Comparison of ENCODE assay signal across 8 cellular contexts in genomic region chr2:130727286-130727924, GRCh38. TPM values are rescaled to one million over a fixed set of nuclear protein-coding genes. Genes with fewer than 3 reads are reported as not detected.
DNase-seq lines count a peak whose midpoint lies in the region; ATAC-seq and TF ChIP-seq lines count a peak whose summit lies in the region.

No MANE protein-coding gene starts in this region.

- H3K27ac ChIP-seq in colonic mucosa (peak overlapping the region; percentile 40), left lung (peak overlapping the region in 1 of 2 donors; percentile 5)

- H3K4me1 ChIP-seq in colonic mucosa = peaks cover 8% of the 10 kb centered on the region
- peaks cover 11 to 14% of the 10 kb centered on the region in 2 donors for H3K4me1 ChIP-seq in left lung

- no peaks in the 10 kb centered on the region for H3K27me3 ChIP-seq in colonic mucosa
- peaks cover 0 to 48% of the 10 kb centered on the region in 2 donors for H3K27me3 ChIP-seq in left lung

- H3K36me3 ChIP-seq in colonic mucosa = no peaks in the 10 kb centered on the region
- H3K36me3 ChIP-seq in left lung = no peaks in the 10 kb centered on the region

- H3K4me3 ChIP-seq in colonic mucosa (peak overlapping the region; percentile 33), left lung (peak overlapping the region; percentile 26 to 37)

- no peak for TF ChIP-seq CTCF in GM10266 (IDR thresholded peaks at IDR 0.05; ENCODE audit: control insufficient read depth, insufficient read depth, low read depth, missing control alignments)
- TF ChIP-seq CTCF in colonic mucosa (IDR thresholded peaks at IDR 0.05) = no peak
- TF ChIP-seq CTCF in left lung (IDR thresholded peaks at IDR 0.05) = no peak

- peak; percentile 85 for DNase-seq in GM10266 (ENCODE audit: extremely low spot score)
- DNase-seq in NCI-H1930 (lab: John Stamatoyannopoulos, UW) = peak; percentile 83 to 89
- peak; percentile 83 to 84 for DNase-seq in activated CD4-positive, alpha-beta T cell treated with anti-CD3 and anti-CD28 coated beads for 24 hours (ENCODE audit: low read depth in 2 of 2)
- peak; percentile 90 for DNase-seq in colonic mucosa
- peak; percentile 80 to 86 for DNase-seq in left lung
- DNase-seq in stimulated activated CD4-positive, alpha-beta T cell treated with anti-CD3 and anti-CD28 coated beads, Interleukin-2, amount 100 ng/mL, for 4 hours (ENCODE audit: low read depth) = peak; percentile 75
- DNase-seq in HuH-7 (ENCODE audit: low spot score) = no peak

- ATAC-seq in HG02623 (IDR thresholded peaks at IDR 0.05; ENCODE audit: unreplicated experiment) (peak; percentile 93), left lung (peak; percentile 98)

- intact Hi-C loops in colonic mucosa (cut with DNase I) = no loop called here
- intact Hi-C loops in left lung (cut with DNase I) = no loop called here

- no peaks in the 10 kb centered on the region for H3K9me3 ChIP-seq in colonic mucosa
- H3K9me3 ChIP-seq in left lung = no peaks in the 10 kb centered on the region

- H3K9ac ChIP-seq in colonic mucosa (ENCODE audit: low read depth in 2 of 2, low read length in 2 of 2) = peak overlapping the region; percentile 63 to 72

RNA-seq across cellular contexts. Expression of gene GPR148, which starts 1.5 kb away (rescaled TPM):
- total RNA-seq in colonic mucosa (not detected), left lung (not detected)

RNA-seq across cellular contexts. Expression of gene AMER3, which starts 27.9 kb away (rescaled TPM):
- total RNA-seq in colonic mucosa (under 1 TPM; 0.27 to 0.56 TPM), left lung (not detected)
